ENCODE assay signal across 8 cellular contexts in the genomic region with DNA sequence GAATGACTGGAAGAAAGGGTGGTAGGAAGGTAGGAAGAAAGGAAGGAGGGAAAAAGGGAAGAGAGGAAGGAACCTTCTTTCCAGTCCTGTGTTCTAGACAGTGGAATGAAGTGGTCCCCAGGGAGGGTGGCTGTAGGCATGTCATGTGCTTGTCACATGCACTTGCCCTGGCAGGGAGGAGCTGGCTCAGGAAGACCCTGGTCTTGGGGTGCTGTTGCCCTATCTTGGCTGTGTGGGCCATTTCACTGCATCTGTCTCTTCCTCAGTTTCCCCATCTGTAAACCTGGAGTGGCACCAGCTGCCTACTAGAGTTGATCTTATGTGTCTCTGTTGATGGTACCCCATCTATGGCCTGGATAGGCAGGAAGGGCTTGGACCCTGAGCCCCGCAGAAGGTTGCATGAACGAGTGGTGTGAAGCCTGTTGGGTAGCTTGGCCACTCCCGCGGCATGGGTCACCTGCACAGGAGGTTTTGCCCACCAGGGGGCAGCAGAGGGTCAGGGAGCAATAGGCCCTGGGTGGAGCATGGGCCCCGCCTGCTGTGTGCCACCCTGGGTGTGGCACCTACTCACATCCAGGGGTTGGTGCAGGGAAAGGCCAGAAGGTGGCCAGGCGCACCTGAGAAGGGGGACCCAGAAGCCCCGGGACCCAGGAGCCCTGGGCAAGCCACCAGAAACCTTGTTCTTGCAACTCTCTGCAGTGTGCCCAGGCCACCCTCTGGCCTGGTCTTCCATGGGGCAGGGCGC. TPM values are rescaled to one million over a fixed set of nuclear protein-coding genes. Genes with fewer than 3 reads are reported as not detected.
DNase-seq lines count a peak whose midpoint lies in the region; ATAC-seq and TF ChIP-seq lines count a peak whose summit lies in the region.

No MANE protein-coding gene starts in this region.

- no peak overlapping the region for H3K27ac Mint-ChIP-seq in activated CD4-positive, alpha-beta T cell treated with anti-CD3 and anti-CD28 coated beads, Interleukin-2, amount 10 ng/mL, durations not matched to agents 24 days and 14 days
- H3K27ac Mint-ChIP-seq in naive thymus-derived CD4-positive, alpha-beta T cell = peak overlapping the region in 1 of 9 donors; percentile 4

- peak overlapping the region in 2 of 59 donors; percentile 10 to 16 for H3K4me3 ChIP-seq in dorsolateral prefrontal cortex
- H3K4me3 ChIP-seq in naive thymus-derived CD4-positive, alpha-beta T cell (ENCODE audit: low read length) = no peak overlapping the region

- no peaks in the 10 kb centered on the region for H3K36me3 ChIP-seq in naive thymus-derived CD4-positive, alpha-beta T cell (ENCODE audit: control insufficient read depth in 2 of 3, insufficient read depth in 3 of 3, low read length in 3 of 3)

- no peak overlapping the region for H3K27ac ChIP-seq in dorsolateral prefrontal cortex
- H3K27ac ChIP-seq in naive thymus-derived CD4-positive, alpha-beta T cell (ENCODE audit: low read depth, low read length) = no peak overlapping the region

- H3K27me3 ChIP-seq in dorsolateral prefrontal cortex = peaks cover 0 to 3% (median 0%) of the 10 kb centered on the region in 45 donors
- H3K27me3 ChIP-seq in naive thymus-derived CD4-positive, alpha-beta T cell (ENCODE audit: control insufficient read depth in 2 of 2, insufficient read depth in 2 of 2, low read length in 2 of 2) = no peaks in the 10 kb centered on the region

- H3K9me3 ChIP-seq in naive thymus-derived CD4-positive, alpha-beta T cell (ENCODE audit: control insufficient read depth in 2 of 3, low read length in 3 of 3) = no peaks in the 10 kb centered on the region

- peak; percentile 86 for ATAC-seq in naive thymus-derived CD4-positive, alpha-beta T cell
- peak; percentile 83 for ATAC-seq in stimulated activated naive CD8-positive, alpha-beta T cell treated with anti-CD3 and anti-CD28 coated beads, Interleukin-15, Interleukin-2, amounts not matched to agents 100 U/mL and 50 U/mL, for 24 hours

- peaks cover 6% of the 10 kb centered on the region for H3K4me1 Mint-ChIP-seq in activated CD4-positive, alpha-beta T cell treated with anti-CD3 and anti-CD28 coated beads, Interleukin-2, amount 10 ng/mL, durations not matched to agents 24 days and 14 days
- H3K4me1 Mint-ChIP-seq in naive thymus-derived CD4-positive, alpha-beta T cell = peaks cover 0 to 7% (median 0%) of the 10 kb centered on the region in 7 donors

- H3K4me1 ChIP-seq in naive thymus-derived CD4-positive, alpha-beta T cell (ENCODE audit: control insufficient read depth in 2 of 2, insufficient read depth in 2 of 2, low read length in 2 of 2) = peaks cover 0 to 8% of the 10 kb centered on the region in 2 donors

- no peaks in the 10 kb centered on the region for H3K9me3 Mint-ChIP-seq in activated CD4-positive, alpha-beta T cell treated with anti-CD3 and anti-CD28 coated beads, Interleukin-2, amount 10 ng/mL, durations not matched to agents 24 days and 14 days
- no peaks in the 10 kb centered on the region for H3K9me3 Mint-ChIP-seq in naive thymus-derived CD4-positive, alpha-beta T cell

- H3K36me3 Mint-ChIP-seq in activated CD4-positive, alpha-beta T cell treated with anti-CD3 and anti-CD28 coated beads, Interleukin-2, amount 10 ng/mL, durations not matched to agents 24 days and 14 days (ENCODE audit: low read depth) = no peaks in the 10 kb centered on the region
- H3K36me3 Mint-ChIP-seq in naive thymus-derived CD4-positive, alpha-beta T cell = no peaks in the 10 kb centered on the region

- H3K4me3 Mint-ChIP-seq in activated CD4-positive, alpha-beta T cell treated with anti-CD3 and anti-CD28 coated beads, Interleukin-2, amount 10 ng/mL, durations not matched to agents 24 days and 14 days = no peak overlapping the region
- H3K4me3 Mint-ChIP-seq in naive thymus-derived CD4-positive, alpha-beta T cell = peak overlapping the region in 1 of 10 donors; percentile 8

- intact Hi-C loops in activated CD4-positive, alpha-beta T cell treated with anti-CD3 and anti-CD28 coated beads, Interleukin-2, amount 10 ng/mL, durations not matched to agents 24 days and 14 days (cut with micrococcal nuclease) = loop anchor here (5.0 kb wide), 1 partner anchor 381 kb away; no protein-coding TSS in a partner anchor
- intact Hi-C loops in dorsolateral prefrontal cortex (cut with DNase I) = loop anchor here (5.0 to 10.0 kb wide), 2 partner anchors 386 to 784 kb away; no protein-coding TSS in a partner anchor
- intact Hi-C loops in naive thymus-derived CD4-positive, alpha-beta T cell (cut with micrococcal nuclease) = loop anchor here (1.0 to 5.0 kb wide), 3 partner anchors 188 to 777 kb away; no protein-coding TSS in a partner anchor

- H3K27me3 Mint-ChIP-seq in activated CD4-positive, alpha-beta T cell treated with anti-CD3 and anti-CD28 coated beads, Interleukin-2, amount 10 ng/mL, durations not matched to agents 24 days and 14 days = no peaks in the 10 kb centered on the region
- no peaks in the 10 kb centered on the region for H3K27me3 Mint-ChIP-seq in naive thymus-derived CD4-positive, alpha-beta T cell

- TF ChIP-seq CTCF in dorsolateral prefrontal cortex (IDR thresholded peaks at IDR 0.05 in 54 of 56, conservative IDR thresholded peaks at IDR 0.05 in 2 of 56; ENCODE audit: low read depth in 1 of 56, partially characterized antibody in 56 of 56) = peak in 55 of 56 donors; percentile 31 to 69 (median 58)

- DNase-seq in Daoy (ENCODE audit: low read depth) (peak; percentile 76), H4 (ENCODE audit: low spot score) (peak; percentile 31), NCI-H146 treated with DMSO at 0.1 percent for 48 hours (lab: John Stamatoyannopoulos, UW; ENCODE audit: unreplicated experiment) (peak; percentile 15), dorsolateral prefrontal cortex (peak in 3 of 10 donors; percentile 27 to 55 (median 43)), NCI-H2227 treated with DMSO at 0.1 percent for 48 hours (lab: John Stamatoyannopoulos, UW) (no peak)
- DNase-seq in activated CD4-positive, alpha-beta T cell treated with anti-CD3 and anti-CD28 coated beads, Interleukin-2, amount 10 ng/mL, durations not matched to agents 24 days and 14 days = peak; percentile 93
- DNase-seq in naive thymus-derived CD4-positive, alpha-beta T cell = peak; percentile 44 to 83 (median 69)
- peak; percentile 87 for DNase-seq in stimulated activated naive CD8-positive, alpha-beta T cell treated with anti-CD3 and anti-CD28 coated beads, Interleukin-15, Interleukin-2, amounts not matched to agents 100 U/mL and 50 U/mL, for 24 hours

- POLR2A ChIA-PET in naive thymus-derived CD4-positive, alpha-beta T cell (lab: Charles Lee) = no interaction called here

- CTCF ChIA-PET in naive thymus-derived CD4-positive, alpha-beta T cell (lab: Charles Lee) = interaction anchor here (1.1 kb wide), 1 partner anchor 720 kb away, joined by 5 read pairs; no protein-coding TSS in a partner anchor

RNA-seq across cellular contexts. Expression of a gene that starts 25.1 kb away (rescaled TPM):
- 13.5 and 14.3 TPM in 2 replicates for total RNA-seq in Daoy (2014; rRNA removed; shearing (Covaris generic))
- not detected in 2 replicates for total RNA-seq in H4 (2014; rRNA removed; shearing (Covaris generic))
- total RNA-seq in activated CD4-positive, alpha-beta T cell treated with anti-CD3 and anti-CD28 coated beads, Interleukin-2, amount 10 ng/mL, durations not matched to agents 24 days and 14 days = not detected in 2 replicates
- total RNA-seq in dorsolateral prefrontal cortex = 1,000 to 10,000 TPM in 78 of 120 experiments, 100 to 1,000 TPM in 42; 389 to 2,448 (median 1,078) TPM
- 1 to 10 TPM in 1 of 5 experiments, under 1 TPM in 1, not detected in 3; 0.80 to 2.4 TPM for total RNA-seq in naive thymus-derived CD4-positive, alpha-beta T cell
- not detected for polyA plus RNA-seq in naive thymus-derived CD4-positive, alpha-beta T cell

RNA-seq across cellular contexts. Expression of a gene that starts 52.5 kb away (rescaled TPM):
- not detected in 2 replicates for total RNA-seq in Daoy (2014; rRNA removed; shearing (Covaris generic))
- 0.58 TPM in 1 of 2 replicates, not detected in the other for total RNA-seq in H4 (2014; rRNA removed; shearing (Covaris generic))
- not detected in 2 replicates for total RNA-seq in activated CD4-positive, alpha-beta T cell treated with anti-CD3 and anti-CD28 coated beads, Interleukin-2, amount 10 ng/mL, durations not matched to agents 24 days and 14 days
- under 1 TPM in 83 of 120 experiments, not detected in 37; 0.08 to 0.47 (median 0.18) TPM for total RNA-seq in dorsolateral prefrontal cortex
- total RNA-seq in naive thymus-derived CD4-positive, alpha-beta T cell = not detected
- not detected for polyA plus RNA-seq in naive thymus-derived CD4-positive, alpha-beta T cell

Comparison
In these comparisons a context has a peak if more than half of its experiments do, and no peak if none do; other contexts are left out.
1. RNA of a gene that starts 25.1 kb away (total RNA-seq): 389 to 2,448 TPM in dorsolateral prefrontal cortex; 13.5 to 14.3 TPM in Daoy, not detected in H4, not detected in activated CD4-positive, alpha-beta T cell treated with anti-CD3 and anti-CD28 coated beads, Interleukin-2, amount 10 ng/mL, durations not matched to agents 24 days and 14 days and 0.80 to 2.4 TPM in naive thymus-derived CD4-positive, alpha-beta T cell; every median in the first group is over 10 times any median in the second.